In genomic region chr12:97960741-97961608, GRCh38 we compare ENCODE assay signal across 8 cellular contexts.
DNase-seq lines count a peak whose midpoint lies in the region; ATAC-seq and TF ChIP-seq lines count a peak whose summit lies in the region.

No MANE protein-coding gene starts in this region.

- no peaks in the 10 kb centered on the region for H3K27me3 Mint-ChIP-seq in activated CD8-positive, alpha-beta T cell treated with anti-CD3 and anti-CD28 coated beads for 36 hours

- H3K27ac Mint-ChIP-seq in activated CD8-positive, alpha-beta T cell treated with anti-CD3 and anti-CD28 coated beads for 36 hours: no peak overlapping the region

- TF ChIP-seq CTCF in activated CD8-positive, alpha-beta T cell treated with anti-CD3 and anti-CD28 coated beads for 36 hours (IDR thresholded peaks at IDR 0.05): peak; percentile 53

- no peaks in the 10 kb centered on the region for H3K36me3 Mint-ChIP-seq in activated CD8-positive, alpha-beta T cell treated with anti-CD3 and anti-CD28 coated beads for 36 hours (ENCODE audit: low read depth)

- ATAC-seq in GM21786 (IDR thresholded peaks at IDR 0.05; ENCODE audit: unreplicated experiment): peak; percentile 87
- ATAC-seq in activated CD8-positive, alpha-beta T cell treated with anti-CD3 and anti-CD28 coated beads for 36 hours: no peak
- no peak for ATAC-seq in GM19023 (IDR thresholded peaks at IDR 0.05; ENCODE audit: unreplicated experiment)

- DNase-seq in A172 (ENCODE audit: low spot score) (peak; percentile 40), EL (peak; percentile 0), kidney tubule cell (ENCODE audit: low spot score) (peak; percentile 30)
- DNase-seq in activated CD8-positive, alpha-beta T cell treated with anti-CD3 and anti-CD28 coated beads for 36 hours: peak; percentile 33
- no peak for DNase-seq in activated effector memory CD4-positive, alpha-beta T cell treated with Interleukin-2 at 50 U/mL for 16 hours

- POLR2A ChIA-PET in activated CD8-positive, alpha-beta T cell treated with anti-CD3 and anti-CD28 coated beads for 36 hours (lab: Charles Lee): no interaction called here

- H3K4me3 Mint-ChIP-seq in activated CD8-positive, alpha-beta T cell treated with anti-CD3 and anti-CD28 coated beads for 36 hours: no peak overlapping the region

- H3K9me3 Mint-ChIP-seq in activated CD8-positive, alpha-beta T cell treated with anti-CD3 and anti-CD28 coated beads for 36 hours: peaks cover 5% of the 10 kb centered on the region

- peak; percentile 69 for TF ChIP-seq RAD21 in Ishikawa (IDR thresholded peaks at IDR 0.05; ENCODE audit: low read depth)

- TF ChIP-seq EP300 in Ishikawa (IDR thresholded peaks at IDR 0.05; ENCODE audit: borderline replicate concordance): no peak

- CTCF ChIA-PET in activated CD8-positive, alpha-beta T cell treated with anti-CD3 and anti-CD28 coated beads for 36 hours (lab: Charles Lee): interaction anchor here (0.6 to 2.9 kb wide), 12 partner anchors 10 to 1382 kb away, joined by 3 to 28 read pairs (median 4); no protein-coding TSS in a partner anchor

- H3K4me1 Mint-ChIP-seq in activated CD8-positive, alpha-beta T cell treated with anti-CD3 and anti-CD28 coated beads for 36 hours (ENCODE audit: low read depth): no peaks in the 10 kb centered on the region

- intact Hi-C loops in activated CD8-positive, alpha-beta T cell treated with anti-CD3 and anti-CD28 coated beads for 36 hours (cut with micrococcal nuclease): no loop called here

TF ChIP-seq in Ishikawa, 13 proteins besides CTCF, POLR2A, EP300 and RAD21:
- TF ChIP-seq TEAD4 (IDR thresholded peaks at IDR 0.05): peak; percentile 69
- no peak for TF ChIP-seq FOXM1 (IDR thresholded peaks at IDR 0.05; ENCODE audit: borderline replicate concordance, low read depth)
- TF ChIP-seq, protein P1, sequence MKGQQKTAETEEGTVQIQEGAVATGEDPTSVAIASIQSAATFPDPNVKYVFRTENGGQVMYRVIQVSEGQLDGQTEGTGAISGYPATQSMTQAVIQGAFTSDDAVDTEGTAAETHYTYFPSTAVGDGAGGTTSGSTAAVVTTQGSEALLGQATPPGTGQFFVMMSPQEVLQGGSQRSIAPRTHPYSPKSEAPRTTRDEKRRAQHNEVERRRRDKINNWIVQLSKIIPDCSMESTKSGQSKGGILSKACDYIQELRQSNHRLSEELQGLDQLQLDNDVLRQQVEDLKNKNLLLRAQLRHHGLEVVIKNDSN (IDR thresholded peaks at IDR 0.05): no peak
